In the genomic region with DNA sequence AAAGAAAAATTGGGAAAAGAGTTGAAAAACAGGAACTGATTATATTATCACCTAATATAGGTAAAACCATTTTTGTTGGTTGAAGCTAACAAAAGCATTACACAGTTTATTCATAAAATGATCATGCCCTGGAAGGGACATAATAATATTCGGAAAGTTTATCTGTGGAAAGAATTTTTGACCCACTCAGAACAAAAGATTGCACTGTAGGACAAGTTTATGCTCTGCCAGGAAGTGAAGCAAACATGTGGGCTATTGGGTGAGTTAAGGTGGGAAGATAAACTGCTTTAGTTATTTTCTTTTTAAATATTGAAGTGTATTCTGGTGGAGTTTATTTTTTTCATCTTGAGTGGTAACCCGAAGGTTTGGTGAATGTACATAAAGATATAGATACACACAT, we compare ENCODE assay signal across 6 cellular contexts.
"Had no signal": no experiment of that assay in that cellular context is flagged by ENCODE, and none has a peak within 500 bp of the region (broad histone marks: within the 10 kb centered on the region; RNA-seq: fewer than 3 reads in every experiment).

No MANE protein-coding gene starts in this region.

- H3K9ac ChIP-seq: GM23248 had no signal

- H3K4me1 ChIP-seq: HAP-1 had no signal

- H3K36me3 ChIP-seq: HAP-1 had no signal

- H3K9me3 ChIP-seq: HAP-1 had no signal

- H3K4me3 Mint-ChIP-seq: IgD-negative memory B cell had no signal

- H3K27me3 Mint-ChIP-seq: IgD-negative memory B cell had no signal

- H3K36me3 Mint-ChIP-seq: IgD-negative memory B cell had no signal

- H3K4me1 Mint-ChIP-seq: IgD-negative memory B cell had no signal

- H3K9me3 Mint-ChIP-seq: IgD-negative memory B cell had no signal

- H3K4me3 ChIP-seq: GM23248, HAP-1 had no signal

- DNase-seq: GM23248, GOT3, H7 had no signal

- ATAC-seq: HCT116 had no signal

- H3K27ac Mint-ChIP-seq: IgD-negative memory B cell had no signal
